Comparison of ENCODE assay signal across 2 cellular contexts in the genomic region with DNA sequence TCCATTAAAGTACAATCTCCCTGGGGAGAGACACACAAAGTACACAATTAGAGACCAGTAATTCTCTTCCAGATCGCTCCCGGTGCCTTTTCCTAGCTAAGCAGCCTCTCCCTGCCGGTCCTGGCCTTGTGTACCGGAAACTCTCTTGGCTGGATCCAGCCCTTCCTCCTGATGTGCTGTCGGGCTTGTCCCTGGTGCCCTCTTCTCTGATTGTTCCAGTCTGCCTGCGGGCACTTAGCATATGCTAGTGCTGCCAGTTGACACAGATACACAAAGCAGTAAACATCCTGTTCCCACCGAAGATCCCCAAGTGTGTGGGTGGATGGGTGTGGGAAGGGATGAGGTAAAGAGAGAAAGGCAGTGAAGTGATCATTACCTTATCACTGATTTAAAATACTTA.
TF ChIP-seq lines count a peak whose summit lies in the region.

No MANE protein-coding gene starts in this region.

TF ChIP-seq in liver, 16 proteins besides CTCF, POLR2A, EP300 and RAD21:
- TF ChIP-seq NR2F2 (IDR thresholded peaks at IDR 0.05) (peak; percentile 46), EGR1 (IDR thresholded peaks at IDR 0.05; ENCODE audit: low read depth in 2 of 2) (peak in 1 of 2 donors; percentile 33), RXRA (IDR thresholded peaks at IDR 0.05) (no peak)

TF ChIP-seq in HepG2, 621 proteins besides CTCF, POLR2A, EP300 and RAD21:
- TF ChIP-seq, protein P1, sequence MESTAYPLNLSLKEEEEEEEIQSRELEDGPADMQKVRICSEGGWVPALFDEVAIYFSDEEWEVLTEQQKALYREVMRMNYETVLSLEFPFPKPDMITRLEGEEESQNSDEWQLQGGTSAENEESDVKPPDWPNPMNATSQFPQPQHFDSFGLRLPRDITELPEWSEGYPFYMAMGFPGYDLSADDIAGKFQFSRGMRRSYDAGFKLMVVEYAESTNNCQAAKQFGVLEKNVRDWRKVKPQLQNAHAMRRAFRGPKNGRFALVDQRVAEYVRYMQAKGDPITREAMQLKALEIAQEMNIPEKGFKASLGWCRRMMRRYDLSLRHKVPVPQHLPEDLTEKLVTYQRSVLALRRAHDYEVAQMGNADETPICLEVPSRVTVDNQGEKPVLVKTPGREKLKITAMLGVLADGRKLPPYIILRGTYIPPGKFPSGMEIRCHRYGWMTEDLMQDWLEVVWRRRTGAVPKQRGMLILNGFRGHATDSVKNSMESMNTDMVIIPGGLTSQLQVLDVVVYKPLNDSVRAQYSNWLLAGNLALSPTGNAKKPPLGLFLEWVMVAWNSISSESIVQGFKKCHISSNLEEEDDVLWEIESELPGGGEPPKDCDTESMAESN (CRISPR knock-in tag; conservative IDR thresholded peaks at IDR 0.05), result no peak
- TF ChIP-seq SUZ12 (IDR thresholded peaks at IDR 0.05; ENCODE audit: low read depth, low read length), result no peak
- TF ChIP-seq, protein P2, sequence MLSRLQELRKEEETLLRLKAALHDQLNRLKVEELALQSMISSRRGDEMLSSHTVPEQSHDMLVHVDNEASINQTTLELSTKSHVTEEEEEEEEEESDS (CRISPR knock-in tag; IDR thresholded peaks at IDR 0.05; ENCODE audit: borderline replicate concordance), result no peak
- no peak for TF ChIP-seq ZNF501 (CRISPR knock-in tag; IDR thresholded peaks at IDR 0.05)
TF ChIP-seq in HepG2: peak in this region for 0.
